In the genomic region with DNA sequence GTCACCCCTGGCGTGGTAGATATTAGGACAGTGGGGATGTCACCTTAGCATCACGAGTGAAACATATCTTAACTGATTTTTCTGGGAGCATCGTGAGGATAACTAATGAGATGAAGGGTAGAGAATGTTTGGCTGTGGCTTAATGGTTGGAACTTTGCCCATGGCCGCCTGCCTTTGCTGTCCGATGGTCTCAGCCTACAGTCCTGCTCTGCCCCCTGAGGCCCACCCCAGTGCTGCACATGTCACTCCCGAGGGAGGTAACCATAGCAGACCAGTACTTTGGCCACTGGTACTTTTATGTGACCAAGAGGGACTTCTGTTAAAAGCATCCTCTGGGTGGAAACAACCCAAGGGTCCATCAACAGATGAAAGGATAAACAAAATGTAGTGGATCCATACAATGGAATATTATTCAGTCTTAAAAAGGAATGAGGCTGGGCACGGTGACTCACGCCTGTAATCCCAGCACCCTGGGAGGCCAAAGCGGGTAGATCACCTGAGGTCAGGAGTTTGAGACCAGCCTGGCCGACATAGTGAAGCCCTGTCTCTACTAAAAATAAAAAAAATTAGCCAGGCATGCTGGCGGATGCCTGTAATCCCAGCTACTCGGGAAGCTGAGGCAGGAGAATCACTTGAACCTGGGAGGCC, we compare ENCODE assay signal across 13 cellular contexts. TPM values are rescaled to one million over a fixed set of nuclear protein-coding genes. Genes with fewer than 3 reads are reported as not detected.
DNase-seq lines count a peak whose midpoint lies in the region; ATAC-seq and TF ChIP-seq lines count a peak whose summit lies in the region.
"Had no signal": no experiment of that assay in that cellular context is flagged by ENCODE, and none has a peak within 500 bp of the region (broad histone marks: within the 10 kb centered on the region; RNA-seq: fewer than 3 reads in every experiment).

No MANE protein-coding gene starts in this region.

- H3K9me3 Mint-ChIP-seq in activated T-cell treated with anti-CD3 and anti-CD28 coated beads, Interleukin-2, amount 50 U/mL, for 24 hours = no peaks in the 10 kb centered on the region
- H3K9me3 Mint-ChIP-seq in activated T-cell treated with anti-CD3 and anti-CD28 coated beads, Interleukin-2, amount 50 U/mL, for 72 hours = peaks cover 0 to 4% of the 10 kb centered on the region in 2 donors
- no peaks in the 10 kb centered on the region for H3K9me3 Mint-ChIP-seq in chondrocyte (ENCODE audit: low read depth)

- TF ChIP-seq CTCF in HL-60 (IDR thresholded peaks at IDR 0.05; ENCODE audit: insufficient read depth, low read length) (no peak), chondrocyte (IDR thresholded peaks at IDR 0.05) (no peak), ovary (IDR thresholded peaks at IDR 0.05) (no peak)

- no peak overlapping the region for H3K4me3 ChIP-seq in HL-60 (replicated peaks; ENCODE audit: insufficient read depth, low read length)
- H3K4me3 ChIP-seq in skeletal muscle tissue (ENCODE audit: low read length in 3 of 3) = no peak overlapping the region
- no peak overlapping the region for H3K4me3 ChIP-seq in ovary
- H3K4me3 ChIP-seq: prostate gland had no signal

- peaks cover 85% of the 10 kb centered on the region for H3K36me3 Mint-ChIP-seq in activated T-cell treated with anti-CD3 and anti-CD28 coated beads, Interleukin-2, amount 50 U/mL, for 24 hours (ENCODE audit: low read depth)
- peaks cover 13 to 31% of the 10 kb centered on the region in 2 donors for H3K36me3 Mint-ChIP-seq in activated T-cell treated with anti-CD3 and anti-CD28 coated beads, Interleukin-2, amount 50 U/mL, for 72 hours (ENCODE audit: insufficient read depth in 2 of 2)
- H3K36me3 Mint-ChIP-seq in chondrocyte (ENCODE audit: low read depth) = peaks cover 1% of the 10 kb centered on the region

- H3K36me3 ChIP-seq in skeletal muscle tissue (ENCODE audit: control insufficient read depth in 3 of 3, insufficient read depth in 3 of 3, low read length in 3 of 3) = peaks cover 0 to 3% (median 0%) of the 10 kb centered on the region in 3 donors
- no peaks in the 10 kb centered on the region for H3K36me3 ChIP-seq in ovary
- H3K36me3 ChIP-seq: prostate gland had no signal

- H3K27ac Mint-ChIP-seq in activated T-cell treated with anti-CD3 and anti-CD28 coated beads, Interleukin-2, amount 50 U/mL, for 24 hours = peak overlapping the region; percentile 72
- H3K27ac Mint-ChIP-seq in activated T-cell treated with anti-CD3 and anti-CD28 coated beads, Interleukin-2, amount 50 U/mL, for 72 hours = no peak overlapping the region
- H3K27ac Mint-ChIP-seq in chondrocyte (ENCODE audit: unreplicated experiment) = peak overlapping the region; percentile 57

- no peak for TF ChIP-seq EP300 in ovary (IDR thresholded peaks at IDR 0.05)

- DNase-seq in activated T-cell treated with anti-CD3 and anti-CD28 coated beads, Interleukin-2, amount 50 U/mL, for 24 hours = no peak
- no peak for DNase-seq in activated T-cell treated with anti-CD3 and anti-CD28 coated beads, Interleukin-2, amount 50 U/mL, for 72 hours
- DNase-seq in HL-60 (ENCODE audit: low read depth in 1 of 2, low spot score in 1 of 2) = no peak
- DNase-seq in chondrocyte (ENCODE audit: low spot score) = no peak
- DNase-seq in anterior cingulate cortex (lab: John Stamatoyannopoulos, UW) = no peak
- DNase-seq in ovary = no peak
- no peak for DNase-seq in NCI-H345 (lab: John Stamatoyannopoulos, UW)
- DNase-seq: NCI-H187 had no signal

- H3K27ac ChIP-seq in HL-60 (replicated peaks) = peak overlapping the region; percentile 68
- peak overlapping the region; percentile 94 for H3K27ac ChIP-seq in skeletal muscle tissue (ENCODE audit: low read depth, low read length)
- no peak overlapping the region for H3K27ac ChIP-seq in ovary

- peaks cover 81% of the 10 kb centered on the region for H3K4me1 Mint-ChIP-seq in activated T-cell treated with anti-CD3 and anti-CD28 coated beads, Interleukin-2, amount 50 U/mL, for 24 hours (ENCODE audit: low read depth)
- peaks cover 53% of the 10 kb centered on the region for H3K4me1 Mint-ChIP-seq in activated T-cell treated with anti-CD3 and anti-CD28 coated beads, Interleukin-2, amount 50 U/mL, for 72 hours (ENCODE audit: low read depth)
- peaks cover 63% of the 10 kb centered on the region for H3K4me1 Mint-ChIP-seq in chondrocyte (ENCODE audit: low read depth)

- intact Hi-C loops in ovary (cut with DNase I) = no loop called here

- no peaks in the 10 kb centered on the region for H3K9me3 ChIP-seq in skeletal muscle tissue (ENCODE audit: control insufficient read depth in 3 of 3, low read length in 3 of 3)
- H3K9me3 ChIP-seq in ovary = no peaks in the 10 kb centered on the region
- H3K9me3 ChIP-seq: prostate gland had no signal

- peaks cover 42 to 51% (median 49%) of the 10 kb centered on the region in 3 donors for H3K4me1 ChIP-seq in skeletal muscle tissue (ENCODE audit: control insufficient read depth in 3 of 3, insufficient read depth in 3 of 3, low read length in 3 of 3)
- H3K4me1 ChIP-seq in ovary (ENCODE audit: insufficient read depth) = peaks cover 10% of the 10 kb centered on the region

- no peak overlapping the region for H3K4me3 Mint-ChIP-seq in activated T-cell treated with anti-CD3 and anti-CD28 coated beads, Interleukin-2, amount 50 U/mL, for 24 hours
- H3K4me3 Mint-ChIP-seq in activated T-cell treated with anti-CD3 and anti-CD28 coated beads, Interleukin-2, amount 50 U/mL, for 72 hours = no peak overlapping the region
- H3K4me3 Mint-ChIP-seq in chondrocyte (ENCODE audit: unreplicated experiment) = no peak overlapping the region

- no peak for ATAC-seq in activated T-cell treated with anti-CD3 and anti-CD28 coated beads, Interleukin-2, amount 50 U/mL, for 72 hours (replicated peaks in 1 of 2)

- TF ChIP-seq POLR2A in ovary (IDR thresholded peaks at IDR 0.05) = no peak

- H3K27me3 ChIP-seq in HL-60 (ENCODE audit: insufficient read depth, poor library complexity, severe bottlenecking) = no peaks in the 10 kb centered on the region
- H3K27me3 ChIP-seq in skeletal muscle tissue (ENCODE audit: control insufficient read depth in 3 of 3, insufficient read depth in 3 of 3, low read length in 3 of 3) = no peaks in the 10 kb centered on the region
- H3K27me3 ChIP-seq in ovary = no peaks in the 10 kb centered on the region

- H3K9ac ChIP-seq in skeletal muscle tissue (ENCODE audit: low read depth in 1 of 3, low read length in 3 of 3) = no peak overlapping the region

- no peaks in the 10 kb centered on the region for H3K27me3 Mint-ChIP-seq in activated T-cell treated with anti-CD3 and anti-CD28 coated beads, Interleukin-2, amount 50 U/mL, for 24 hours
- H3K27me3 Mint-ChIP-seq in activated T-cell treated with anti-CD3 and anti-CD28 coated beads, Interleukin-2, amount 50 U/mL, for 72 hours (ENCODE audit: low read depth) = no peaks in the 10 kb centered on the region
- no peaks in the 10 kb centered on the region for H3K27me3 Mint-ChIP-seq in chondrocyte (ENCODE audit: low read depth)

- WGBS in ovary, 3 donors = 80 to 82% (median 80%) methylated on average over 12 of the region's 12 CpGs

RNA-seq across cellular contexts. Expression of a gene that starts 58.4 kb away (rescaled TPM):
- total RNA-seq in activated T-cell treated with anti-CD3 and anti-CD28 coated beads, Interleukin-2, amount 50 U/mL, for 72 hours = not detected
- total RNA-seq in chondrocyte (not detected in 3 replicates), skeletal muscle tissue (not detected), ovary (1 to 10 TPM; 1.0 to 6.2 (median 2.2) TPM)
- 1 to 10 TPM; 1.4 to 2.5 TPM for polyA plus RNA-seq in ovary
- total RNA-seq: NCI-H460, OCI-LY7 had no signal
- polyA plus RNA-seq: AG04450 had no signal

Comparison
In these comparisons a context has a peak if more than half of its experiments do, and no peak if none do; other contexts are left out.
1. H3K27ac ChIP-seq: peak in HL-60 (single experiment) and skeletal muscle tissue (single experiment); none in ovary (0 of 2).